ENCODE assay signal across 15 cellular contexts in the genomic region with DNA sequence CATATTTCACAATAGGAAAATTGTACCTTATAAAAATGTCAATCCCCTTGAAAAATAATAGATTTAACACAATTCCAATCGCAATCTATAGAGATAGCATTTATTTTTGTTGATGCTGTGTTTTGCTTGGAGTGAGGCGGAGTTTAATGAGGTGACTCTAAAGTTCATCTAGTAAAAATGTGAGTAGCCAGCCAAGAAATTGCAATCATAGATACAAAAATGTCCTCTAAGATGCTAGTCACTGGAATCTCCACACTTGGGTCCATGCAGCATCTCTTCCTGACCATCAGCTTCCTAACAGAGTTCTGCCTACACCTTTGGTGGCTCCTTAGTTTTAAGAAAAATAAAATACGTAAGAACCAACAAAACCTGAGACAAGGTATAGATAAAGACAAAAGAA. TPM values are rescaled to one million over a fixed set of nuclear protein-coding genes. Genes with fewer than 3 reads are reported as not detected.
DNase-seq lines count a peak whose midpoint lies in the region; TF ChIP-seq lines count a peak whose summit lies in the region.
"Had no signal": no experiment of that assay in that cellular context is flagged by ENCODE, and none has a peak within 500 bp of the region (broad histone marks: within the 10 kb centered on the region; RNA-seq: fewer than 3 reads in every experiment).

No MANE protein-coding gene starts in this region.

- H3K9me3 Mint-ChIP-seq in MCF 10A (ENCODE audit: unreplicated experiment) = no peaks in the 10 kb centered on the region
- H3K9me3 Mint-ChIP-seq in mesothelial cell of epicardium = no peaks in the 10 kb centered on the region

- H3K79me2 ChIP-seq in mammary epithelial cell (ENCODE audit: insufficient read depth, low read length) = peaks cover 74% of the 10 kb centered on the region

- no peak overlapping the region for H2AFZ ChIP-seq in mammary epithelial cell (ENCODE audit: low read depth, low read length)

- H3K27ac Mint-ChIP-seq in MCF 10A (ENCODE audit: low read depth, unreplicated experiment) = peak overlapping the region; percentile 85
- peak overlapping the region; percentile 95 for H3K27ac Mint-ChIP-seq in mesothelial cell of epicardium

- peaks cover 57% of the 10 kb centered on the region for H3K4me1 Mint-ChIP-seq in MCF 10A (ENCODE audit: insufficient read depth, unreplicated experiment)
- peaks cover 61% of the 10 kb centered on the region for H3K4me1 Mint-ChIP-seq in mesothelial cell of epicardium

- TF ChIP-seq CTCF in MCF 10A (IDR thresholded peaks at IDR 0.05; ENCODE audit: unreplicated experiment) (no peak), mammary epithelial cell (conservative IDR thresholded peaks at IDR 0.05 in 1 of 2, IDR thresholded peaks at IDR 0.05 in 1 of 2; ENCODE audit: extremely low read depth in 1 of 2, insufficient read depth in 1 of 2, low read depth in 1 of 2, low read length in 2 of 2) (no peak), choroid plexus epithelial cell (conservative IDR thresholded peaks at IDR 0.05; ENCODE audit: low read depth, low read length) (no peak), mesothelial cell of epicardium (IDR thresholded peaks at IDR 0.05; ENCODE audit: unreplicated experiment) (no peak)

- no peak overlapping the region for H3K4me2 ChIP-seq in mammary epithelial cell (ENCODE audit: insufficient read depth, low read depth, low read length)

- H3K9me3 ChIP-seq in mammary epithelial cell (replicated peaks; ENCODE audit: insufficient read depth, low read length) = no peaks in the 10 kb centered on the region

- H3K4me3 ChIP-seq in mammary epithelial cell (replicated peaks in 1 of 3; ENCODE audit: insufficient read depth in 1 of 3, low read depth in 2 of 3, low read length in 3 of 3) (no peak overlapping the region), choroid plexus epithelial cell (ENCODE audit: low read depth, low read length) (no peak overlapping the region)

- WGBS in mammary epithelial cell (ENCODE audit: low coverage, missing lambda C conversion rate) = 84% methylated on average over 3 of the region's 3 CpGs

- no peak overlapping the region for H3K4me3 Mint-ChIP-seq in MCF 10A (ENCODE audit: unreplicated experiment)
- no peak overlapping the region for H3K4me3 Mint-ChIP-seq in mesothelial cell of epicardium

- H4K20me1 ChIP-seq in mammary epithelial cell (ENCODE audit: insufficient read depth, low read length) = no peaks in the 10 kb centered on the region

- in situ Hi-C loops in mammary epithelial cell (cut with MboI; ENCODE audit: low sequenced_read_pairs in 2 of 2) = no loop called here

- POLR2A ChIA-PET in MCF 10A (lab: Yijun Ruan, JAX) = interaction anchor here (0.8 to 4.9 kb wide), 12 partner anchors 9 to 120 kb away, joined by 3 to 71 read pairs (median 6); partner anchors contain the start of gene GLI3

- no peaks in the 10 kb centered on the region for H3K27me3 ChIP-seq in mammary epithelial cell (ENCODE audit: insufficient read depth, low read length)

- peaks cover 52% of the 10 kb centered on the region for H3K4me1 ChIP-seq in mammary epithelial cell (ENCODE audit: insufficient read depth, low read length)

- no TSS peak for BruUV-seq in MCF 10A (replicated peaks; lab: Mats Ljungman, UMichigan)
- no TSS peak for BruUV-seq in mammary epithelial cell (replicated peaks; lab: Mats Ljungman, UMichigan)

- CTCF ChIA-PET in MCF 10A (lab: Yijun Ruan, JAX) (interaction anchor here (0.7 to 1.4 kb wide), 4 partner anchors 41 to 643 kb away, joined by 3 to 5 read pairs (median 4); no protein-coding TSS in a partner anchor), mammary epithelial cell (lab: Charles Lee; ENCODE audit: low non-redundant PET) (no interaction called here)

- H3K36me3 Mint-ChIP-seq in MCF 10A (ENCODE audit: insufficient read depth, unreplicated experiment) (no peaks in the 10 kb centered on the region), mesothelial cell of epicardium (peaks cover 7% of the 10 kb centered on the region)

- intact Hi-C loops in MCF 10A (cut with micrococcal nuclease) (loop anchor here (2.0 kb wide), 1 partner anchor 41 kb away; no protein-coding TSS in a partner anchor), mammary epithelial cell (cut with micrococcal nuclease) (no loop called here)

- H3K27me3 Mint-ChIP-seq in MCF 10A (ENCODE audit: insufficient read depth, unreplicated experiment) (no peaks in the 10 kb centered on the region), mesothelial cell of epicardium (ENCODE audit: low read depth) (no peaks in the 10 kb centered on the region)

- H3K27ac ChIP-seq in mammary epithelial cell (ENCODE audit: insufficient read depth, low read depth, low read length) = no peak overlapping the region
- H3K27ac ChIP-seq: 22Rv1 had no signal

- H3K9ac ChIP-seq in mammary epithelial cell (ENCODE audit: insufficient read depth, low read length) = no peak overlapping the region

- dilution Hi-C loops in mammary epithelial cell (cut with HindIII; ENCODE audit: low sequenced_read_pairs) = loop anchor here (5.0 kb wide), 1 partner anchor 75 kb away; no protein-coding TSS in a partner anchor

- H3K36me3 ChIP-seq in mammary epithelial cell (ENCODE audit: insufficient read depth, low read length) = no peaks in the 10 kb centered on the region

- DNase-seq in MCF 10A (ENCODE audit: unreplicated experiment) = no peak
- no peak for DNase-seq in mammary epithelial cell
- peak; percentile 30 for DNase-seq in choroid plexus epithelial cell (ENCODE audit: low read depth)
- no peak for DNase-seq in mesothelial cell of epicardium (ENCODE audit: low spot score in 2 of 2, unreplicated experiment in 2 of 2)
- DNase-seq in NOMO-1 treated with DMSO at 0.1 percent for 48 hours (lab: John Stamatoyannopoulos, UW; ENCODE audit: unreplicated experiment) = no peak
- DNase-seq in UCSD-AML1 (lab: John Stamatoyannopoulos, UW; ENCODE audit: unreplicated experiment) = no peak
- no peak for DNase-seq in epidermal melanocyte (ENCODE audit: insufficient read length, low spot score)
- DNase-seq in occipital lobe (lab: John Stamatoyannopoulos, UW) = no peak
- DNase-seq: DMS53, KBM-7, NCI-H1092, NCI-H1694, NCI-H774, Right ventricle myocardium superior had no signal

RNA-seq across cellular contexts. Expression of gene GLI3, which starts 44.9 kb away (rescaled TPM):
- 23.1 and 27.6 TPM in 2 replicates for total RNA-seq in MCF 10A (2022)
- 10 to 100 TPM in 1 of 2 donors, 1 to 10 TPM in 1; 6.3 to 26.2 TPM for total RNA-seq in mammary epithelial cell
- 4.3 TPM for polyA plus RNA-seq in mammary epithelial cell
- 44.0 TPM for polyA minus RNA-seq in mammary epithelial cell
- total RNA-seq in mesothelial cell of epicardium = 122 to 126 TPM (median 122 TPM) in 3 replicates
- total RNA-seq in occipital lobe = 4.1 TPM
